In genomic region chr20:53580376-53581111, GRCh38 we compare ENCODE assay signal across 1 cellular context.
TF ChIP-seq lines count a peak whose summit lies in the region.

No MANE protein-coding gene starts in this region.

TF ChIP-seq in HepG2, 621 proteins besides CTCF, POLR2A, EP300 and RAD21 (continued from another document and continues in another):
- TF ChIP-seq THAP7 (CRISPR knock-in tag; IDR thresholded peaks at IDR 0.05) (no peak), MYC (CRISPR knock-in tag; IDR thresholded peaks at IDR 0.05; ENCODE audit: borderline replicate concordance) (no peak), ZNF775 (CRISPR knock-in tag; IDR thresholded peaks at IDR 0.05; ENCODE audit: borderline replicate concordance) (no peak), NCOA1 (CRISPR knock-in tag; IDR thresholded peaks at IDR 0.05) (no peak), ZNF562 (CRISPR knock-in tag; IDR thresholded peaks at IDR 0.05; ENCODE audit: borderline replicate concordance) (no peak), ZBTB2 (CRISPR knock-in tag; IDR thresholded peaks at IDR 0.05; ENCODE audit: low read depth) (no peak), ELK4 (CRISPR knock-in tag; IDR thresholded peaks at IDR 0.05; ENCODE audit: borderline replicate concordance) (no peak), MATR3 (CRISPR knock-in tag; IDR thresholded peaks at IDR 0.05) (no peak), TFDP2 (CRISPR knock-in tag; IDR thresholded peaks at IDR 0.05) (no peak), ETV6 (CRISPR knock-in tag; conservative IDR thresholded peaks at IDR 0.05) (0 out of 2 replicates have a peak, but pooled peaks have one; percentile 31), TEAD3 (CRISPR knock-in tag; optimal IDR thresholded peaks at IDR 0.05; ENCODE audit: borderline replicate concordance) (no peak), NRL (CRISPR knock-in tag; IDR thresholded peaks at IDR 0.05; ENCODE audit: borderline replicate concordance) (no peak), ZNF136 (CRISPR knock-in tag; IDR thresholded peaks at IDR 0.05; ENCODE audit: low read depth) (no peak), TAF15 (IDR thresholded peaks at IDR 0.05; ENCODE audit: low read depth, low read length, poor library complexity, severe bottlenecking) (no peak), ZNF773 (CRISPR knock-in tag; IDR thresholded peaks at IDR 0.05; ENCODE audit: borderline replicate concordance) (no peak), MEF2D (CRISPR knock-in tag; IDR thresholded peaks at IDR 0.05) (no peak), ZNF605 (CRISPR knock-in tag; IDR thresholded peaks at IDR 0.05) (no peak), ZNF770 (CRISPR knock-in tag; IDR thresholded peaks at IDR 0.05) (no peak), HOXA5 (CRISPR knock-in tag; IDR thresholded peaks at IDR 0.05) (no peak), ZFP82 (CRISPR knock-in tag; IDR thresholded peaks at IDR 0.05; ENCODE audit: borderline replicate concordance) (no peak), ZSCAN25 (CRISPR knock-in tag; IDR thresholded peaks at IDR 0.05) (no peak), HMG20A (CRISPR knock-in tag; IDR thresholded peaks at IDR 0.05; ENCODE audit: borderline replicate concordance) (no peak), ZNF816 (CRISPR knock-in tag; IDR thresholded peaks at IDR 0.05; ENCODE audit: borderline replicate concordance) (no peak; the same call in 1 of the 2 replicates), ATF4 (CRISPR knock-in tag; IDR thresholded peaks at IDR 0.05) (0 out of 4 replicates have a peak, but pooled peaks of 1 of the 2 experiments have one; percentile 18), SCMH1 (CRISPR knock-in tag; IDR thresholded peaks at IDR 0.05; ENCODE audit: borderline replicate concordance) (no peak), JUNB (CRISPR knock-in tag; IDR thresholded peaks at IDR 0.05; ENCODE audit: borderline replicate concordance) (no peak), TIGD3 (CRISPR knock-in tag; IDR thresholded peaks at IDR 0.05; ENCODE audit: borderline replicate concordance) (no peak), ZBTB21 (CRISPR knock-in tag; IDR thresholded peaks at IDR 0.05) (no peak), MNT (IDR thresholded peaks at IDR 0.05) (no peak), ZBED4 (CRISPR knock-in tag; IDR thresholded peaks at IDR 0.05; ENCODE audit: borderline replicate concordance) (no peak), ZNF597 (CRISPR knock-in tag; IDR thresholded peaks at IDR 0.05) (no peak), BRF2 (CRISPR knock-in tag; IDR thresholded peaks at IDR 0.05) (no peak), SNAPC2 (CRISPR knock-in tag; IDR thresholded peaks at IDR 0.05) (no peak), MLXIP (CRISPR knock-in tag; IDR thresholded peaks at IDR 0.05; ENCODE audit: borderline replicate concordance) (no peak), RXRA (CRISPR knock-in tag; IDR thresholded peaks at IDR 0.05) (no peak), SOX5 (CRISPR knock-in tag; IDR thresholded peaks at IDR 0.05; ENCODE audit: borderline replicate concordance) (no peak)
